Comparison of ENCODE assay signal across 16 cellular contexts in the genomic region with DNA sequence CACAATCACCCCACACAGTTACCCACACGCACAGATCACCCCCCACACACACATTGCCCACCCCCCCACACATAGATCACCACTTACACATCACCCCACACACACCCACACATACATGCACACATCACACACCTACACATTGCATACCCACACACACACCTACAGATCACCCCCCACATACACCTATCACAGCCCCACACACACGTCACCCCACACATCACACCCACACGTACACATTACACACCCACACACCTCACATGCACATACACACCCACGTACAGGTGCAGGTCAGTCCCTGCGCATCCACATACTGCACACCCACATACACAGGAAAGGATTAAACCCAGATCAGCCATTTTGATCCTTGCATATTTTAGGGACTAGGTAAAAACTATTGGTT.
"Had no signal": no experiment of that assay in that cellular context is flagged by ENCODE, and none has a peak within 500 bp of the region (broad histone marks: within the 10 kb centered on the region; RNA-seq: fewer than 3 reads in every experiment).

No MANE protein-coding gene starts in this region.

- H3K4me1 ChIP-seq: adrenal gland, gastroesophageal sphincter, transverse colon had no signal

- FAIRE-seq: colon, endometrium had no signal

- H3K27ac ChIP-seq: adrenal gland, gastroesophageal sphincter, hepatocyte, transverse colon had no signal

- DNase-seq: activated CD4-positive, CD25-positive, alpha-beta regulatory T cell; activated naive CD4-positive, alpha-beta T cell treated with Interleukin-2 at 50 U/mL for 16 hours; activated T-cell treated with anti-CD3 and anti-CD28 coated beads, Interleukin-2, amount 50 U/mL, for 48 hours; adrenal gland; islet precursor cell; mammary epithelial cell; stimulated activated CD4-positive, alpha-beta T cell treated with anti-CD3 and anti-CD28 coated beads, Interleukin-15, amount 100 ng/mL, for 24 hours; stimulated activated CD4-positive, alpha-beta T cell treated with anti-CD3 and anti-CD28 coated beads, Interleukin-4, amount 100 ng/mL, for 24 hours; stimulated activated naive CD8-positive, alpha-beta T cell treated with anti-CD3 and anti-CD28 coated beads, Interleukin-15, Interleukin-2, amounts not matched to agents 100 U/mL and 50 U/mL, for 24 hours; transverse colon had no signal

- H3K27me3 Mint-ChIP-seq: naive thymus-derived CD8-positive, alpha-beta T cell had no signal

- ATAC-seq: gastroesophageal sphincter; left lobe of liver; naive thymus-derived CD8-positive, alpha-beta T cell; stimulated activated naive CD8-positive, alpha-beta T cell treated with anti-CD3 and anti-CD28 coated beads, Interleukin-15, Interleukin-2, amounts not matched to agents 100 U/mL and 50 U/mL, for 24 hours had no signal

- H3K4me3 Mint-ChIP-seq: naive thymus-derived CD8-positive, alpha-beta T cell had no signal

- H3K9me3 Mint-ChIP-seq: naive thymus-derived CD8-positive, alpha-beta T cell had no signal

- H3K9me3 ChIP-seq: adrenal gland, gastroesophageal sphincter, transverse colon had no signal

- H3K4me3 ChIP-seq: adrenal gland, gastroesophageal sphincter, hepatocyte, transverse colon had no signal
